ENCODE assay signal across 14 cellular contexts in the genomic region with DNA sequence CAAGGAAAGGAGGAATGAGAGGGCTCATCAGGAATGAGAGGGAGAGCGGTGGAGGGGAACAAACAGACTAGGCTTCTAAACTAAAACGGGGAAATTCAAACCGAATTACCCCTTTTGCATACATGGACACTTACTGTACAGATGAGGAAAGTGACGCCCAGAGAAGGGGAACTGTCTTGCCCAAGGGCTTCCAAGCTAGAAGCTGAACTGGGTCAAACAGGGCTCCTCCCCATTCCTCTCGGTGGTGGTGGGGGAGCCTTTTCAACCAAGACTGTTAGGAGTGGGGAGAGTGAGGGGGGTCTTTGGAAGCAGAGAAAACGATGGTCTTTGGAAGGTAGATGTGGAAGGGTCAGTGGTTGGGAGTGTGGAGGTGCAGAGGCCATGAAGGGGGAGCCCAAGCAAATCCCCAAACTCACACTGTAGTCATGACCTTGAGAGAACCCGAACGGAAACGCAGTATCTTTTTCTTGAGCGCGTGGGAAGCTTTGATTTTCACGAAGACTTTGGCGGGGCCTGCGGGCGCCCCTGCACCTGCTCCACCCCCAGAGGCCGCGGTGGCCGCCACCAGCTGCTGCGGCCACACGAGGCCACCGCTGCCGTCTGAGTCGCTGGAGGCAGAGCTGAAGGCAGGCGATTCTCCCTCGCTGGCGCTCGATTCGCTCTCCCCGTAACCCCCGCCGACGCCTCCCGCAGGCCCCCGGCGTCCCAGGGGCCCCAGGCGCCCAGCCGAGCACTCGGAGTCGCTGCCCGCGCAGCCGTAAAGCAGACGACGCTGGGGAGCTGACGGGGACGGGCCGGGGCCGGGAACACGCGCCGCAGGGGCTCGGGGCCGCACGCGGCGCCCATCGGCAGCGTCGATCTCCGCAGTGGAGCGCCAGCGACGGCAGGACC. TPM values are rescaled to one million over a fixed set of nuclear protein-coding genes. Genes with fewer than 3 reads are reported as not detected.
DNase-seq lines count a peak whose midpoint lies in the region; ATAC-seq, FAIRE-seq and TF ChIP-seq lines count a peak whose summit lies in the region.
"Had no signal": no experiment of that assay in that cellular context is flagged by ENCODE, and none has a peak within 500 bp of the region (broad histone marks: within the 10 kb centered on the region; RNA-seq: fewer than 3 reads in every experiment).

No MANE protein-coding gene starts in this region.

- WGBS in endodermal cell (ENCODE audit: insufficient coverage in 1 of 2, insufficient read length in 1 of 2), 2 experiments: 29 to 34% methylated on average over 32 to 63 of the region's 63 CpGs
- no CpG with 5 or more reads among the region's 63 CpGs for WGBS in mesendoderm (ENCODE audit: extremely low coverage, insufficient coverage, low lambda C conversion rate)

- H3K9ac ChIP-seq in NT2/D1 (ENCODE audit: insufficient read length, low read depth): peak overlapping the region; percentile 21
- H3K9ac ChIP-seq in endodermal cell (ENCODE audit: extremely low read depth, low read length, poor library complexity, severe bottlenecking): no peak overlapping the region
- H3K9ac ChIP-seq in mesendoderm (ENCODE audit: low read length): no peak overlapping the region

- H3K79me2 ChIP-seq in mesendoderm (ENCODE audit: control insufficient read depth, insufficient read depth, low read length): no peaks in the 10 kb centered on the region

- no peak overlapping the region for H3K4me2 ChIP-seq in mesendoderm (ENCODE audit: low read length)
- H3K4me2 ChIP-seq: PC-9 had no signal

- no peak overlapping the region for H2AK5ac ChIP-seq in mesendoderm (ENCODE audit: low read length)

- H4K8ac ChIP-seq in mesendoderm (ENCODE audit: low read depth, low read length): no peak overlapping the region

- H3K4me1 ChIP-seq in NT2/D1 (ENCODE audit: insufficient read depth, insufficient read length) (peaks cover 4% of the 10 kb centered on the region), endodermal cell (ENCODE audit: control insufficient read depth, insufficient read depth, low read length) (no peaks in the 10 kb centered on the region), mesendoderm (ENCODE audit: control insufficient read depth, low read depth, low read length) (no peaks in the 10 kb centered on the region)

- H3K9me3 Mint-ChIP-seq in endodermal cell (peaks cover 33% of the 10 kb centered on the region), progenitor cell of endocrine pancreas (ENCODE audit: low read depth) (peaks cover 6% of the 10 kb centered on the region)

- H3K36me3 Mint-ChIP-seq in endodermal cell (ENCODE audit: low read depth): peaks cover 5% of the 10 kb centered on the region
- H3K36me3 Mint-ChIP-seq in progenitor cell of endocrine pancreas (ENCODE audit: insufficient read depth): peaks cover 10% of the 10 kb centered on the region

- H3K4ac ChIP-seq in mesendoderm (ENCODE audit: low read depth, low read length): no peak overlapping the region

- H3K56ac ChIP-seq in mesendoderm (ENCODE audit: low read length): no peak overlapping the region

- H3K4me3 Mint-ChIP-seq in endodermal cell (peak overlapping the region; percentile 19), progenitor cell of endocrine pancreas (ENCODE audit: low read depth) (no peak overlapping the region)

- DNase-seq in GM12891 (ENCODE audit: insufficient read length, low spot score): peak; percentile 56
- no peak for DNase-seq in NT2/D1 (ENCODE audit: low read depth, low spot score)
- no peak for DNase-seq in endodermal cell
- DNase-seq in progenitor cell of endocrine pancreas (ENCODE audit: low spot score, unreplicated experiment): no peak
- no peak for DNase-seq in mesendoderm
- DNase-seq in SHP77 (lab: John Stamatoyannopoulos, UW): no peak
- DNase-seq: activated effector memory CD4-positive, alpha-beta T cell treated with Interleukin-2 at 50 U/mL for 16 hours; NCI-H1694 treated with DMSO at 0.1 percent for 48 hours; PC-9 had no signal

- peaks cover 85% of the 10 kb centered on the region for H3K27me3 Mint-ChIP-seq in endodermal cell (ENCODE audit: insufficient read depth)
- peaks cover 59% of the 10 kb centered on the region for H3K27me3 Mint-ChIP-seq in progenitor cell of endocrine pancreas

- no peaks in the 10 kb centered on the region for H3K79me1 ChIP-seq in mesendoderm (ENCODE audit: low read length)

- no peaks in the 10 kb centered on the region for H3K27me3 ChIP-seq in NT2/D1 (ENCODE audit: insufficient read depth, insufficient read length)
- peaks cover 63% of the 10 kb centered on the region for H3K27me3 ChIP-seq in endodermal cell (ENCODE audit: control insufficient read depth, insufficient read depth, low read length, poor library complexity, severe bottlenecking)
- H3K27me3 ChIP-seq in mesendoderm (ENCODE audit: insufficient read depth, low read length, poor library complexity): peaks cover 36% of the 10 kb centered on the region

- TF ChIP-seq POLR2A in GM12891 (IDR thresholded peaks at IDR 0.05; ENCODE audit: low read depth, low read length): no peak

- H3K4me3 ChIP-seq in NT2/D1 (ENCODE audit: insufficient read length, low read depth) (no peak overlapping the region), endodermal cell (ENCODE audit: low read length) (no peak overlapping the region), mesendoderm (ENCODE audit: low read length) (no peak overlapping the region)
- H3K4me3 ChIP-seq: PC-9 had no signal

- H3K27ac ChIP-seq in endodermal cell (ENCODE audit: low read depth, low read length) (no peak overlapping the region), mesendoderm (ENCODE audit: low read depth, low read length) (no peak overlapping the region)
- H3K27ac ChIP-seq: PC-9 had no signal

- H2BK5ac ChIP-seq in mesendoderm (ENCODE audit: low read length): no peak overlapping the region

- TF ChIP-seq CTCF in endodermal cell (conservative IDR thresholded peaks at IDR 0.05) (no peak), progenitor cell of endocrine pancreas (IDR thresholded peaks at IDR 0.05; ENCODE audit: unreplicated experiment) (no peak)

- ATAC-seq in HG02678 (IDR thresholded peaks at IDR 0.05; ENCODE audit: unreplicated experiment): no peak
- ATAC-seq in HG02840 (IDR thresholded peaks at IDR 0.05; ENCODE audit: low FRiP score, unreplicated experiment): no peak

- H3K27ac Mint-ChIP-seq in endodermal cell (no peak overlapping the region), progenitor cell of endocrine pancreas (peak overlapping the region; percentile 67)

- no peak overlapping the region for H3K23ac ChIP-seq in mesendoderm (ENCODE audit: low read length)

- H2BK15ac ChIP-seq in mesendoderm (replicated peaks; ENCODE audit: low read depth): no peak overlapping the region

- peak; percentile 16 for FAIRE-seq in GM12891 (lab: Jason Lieb, UNC)
- FAIRE-seq: frontal cortex had no signal

- H3K4me1 Mint-ChIP-seq in endodermal cell: no peaks in the 10 kb centered on the region
- no peaks in the 10 kb centered on the region for H3K4me1 Mint-ChIP-seq in progenitor cell of endocrine pancreas (ENCODE audit: low read depth)

- H3K9me3 ChIP-seq in NT2/D1 (ENCODE audit: insufficient read depth, low read length): 0 out of 2 replicates have a peak, but pooled peaks cover 4% of the 10 kb centered on the region
- peaks cover 10% of the 10 kb centered on the region for H3K9me3 ChIP-seq in endodermal cell (ENCODE audit: control insufficient read depth, low read length)

- H4K5ac ChIP-seq in mesendoderm (ENCODE audit: low read length): no peak overlapping the region

- H3K18ac ChIP-seq in mesendoderm (ENCODE audit: low read length): no peak overlapping the region

- H3K36me3 ChIP-seq in NT2/D1 (ENCODE audit: insufficient read depth, insufficient read length, low read length) (no peaks in the 10 kb centered on the region), endodermal cell (ENCODE audit: control insufficient read depth, insufficient read depth, low read length) (no peaks in the 10 kb centered on the region), mesendoderm (ENCODE audit: control insufficient read depth, insufficient read depth, low read length) (no peaks in the 10 kb centered on the region)

- no peak overlapping the region for H2BK120ac ChIP-seq in mesendoderm (ENCODE audit: low read depth, low read length)

TF ChIP-seq in GM12891, 5 proteins besides CTCF, POLR2A, EP300 and RAD21:
- TF ChIP-seq POLR2AphosphoS5 (IDR thresholded peaks at IDR 0.05; ENCODE audit: low read depth, low read length) (no peak), POU2F2 (IDR thresholded peaks at IDR 0.05; ENCODE audit: low read depth, low read length) (0 out of 2 replicates have a peak, but pooled peaks have one; percentile 40), PAX5 (IDR thresholded peaks at IDR 0.05; ENCODE audit: insufficient read depth, low read length, severe bottlenecking) (no peak), TAF1 (IDR thresholded peaks at IDR 0.05; ENCODE audit: low read depth, low read length) (no peak), SPI1 (IDR thresholded peaks at IDR 0.05; ENCODE audit: low read depth, low read length) (peak; percentile 25; the same call in 1 of the 2 replicates)

RNA-seq across cellular contexts. Expression of gene GNG8, which starts 12.3 kb away (rescaled TPM):
- 3.2 TPM for polyA plus RNA-seq in GM12891 (2012; ENCODE audit: low read depth, missing spikeins)
- not detected for total RNA-seq in endodermal cell
- 3.8 TPM for polyA plus RNA-seq in endodermal cell (2013, experiment 1 of 2)
- polyA plus RNA-seq in endodermal cell (2013, experiment 2 of 2): 3.6 TPM
- not detected in 2 replicates for total RNA-seq in progenitor cell of endocrine pancreas
- not detected for polyA plus RNA-seq in mesendoderm (2013, experiment 1 of 2)
- 1.2 TPM for polyA plus RNA-seq in mesendoderm (2013, experiment 2 of 2)
- total RNA-seq: frontal cortex, HT-29, lower leg skin, PC-9 had no signal

RNA-seq across cellular contexts. Expression of gene DACT3, which starts 12.7 kb away (rescaled TPM):
- polyA plus RNA-seq in GM12891 (2012; ENCODE audit: low read depth, missing spikeins): 1.7 TPM
- total RNA-seq in endodermal cell (under 1 TPM; 0.15 to 0.70 TPM), progenitor cell of endocrine pancreas (2.6 and 3.1 TPM in 2 replicates)
- polyA plus RNA-seq in endodermal cell (2013, experiment 1 of 2): 11.3 TPM
- 10.6 TPM for polyA plus RNA-seq in endodermal cell (2013, experiment 2 of 2)
- 0.41 TPM for polyA plus RNA-seq in mesendoderm (2013, experiment 1 of 2)
- polyA plus RNA-seq in mesendoderm (2013, experiment 2 of 2): 0.42 TPM

RNA-seq across cellular contexts. Expression of gene PTGIR, which starts 23.4 kb away (rescaled TPM):
- 12.3 TPM for polyA plus RNA-seq in GM12891 (2012; ENCODE audit: low read depth, missing spikeins)
- total RNA-seq in endodermal cell: not detected
- not detected for polyA plus RNA-seq in endodermal cell (2013, experiment 1 of 2)
- not detected for polyA plus RNA-seq in endodermal cell (2013, experiment 2 of 2)
- total RNA-seq in progenitor cell of endocrine pancreas: not detected in 2 replicates
- polyA plus RNA-seq in mesendoderm (2013, experiment 1 of 2): not detected
- polyA plus RNA-seq in mesendoderm (2013, experiment 2 of 2): not detected
- total RNA-seq: frontal cortex, HT-29 had no signal

RNA-seq across cellular contexts. Expression of gene CALM3, which starts 47.2 kb away (rescaled TPM):
- 361 TPM for polyA plus RNA-seq in GM12891 (2012; ENCODE audit: low read depth, missing spikeins)
- total RNA-seq in endodermal cell (100 to 1,000 TPM; 564 to 573 TPM), progenitor cell of endocrine pancreas (387 and 399 TPM in 2 replicates)
- 356 TPM for polyA plus RNA-seq in endodermal cell (2013, experiment 1 of 2)
- polyA plus RNA-seq in endodermal cell (2013, experiment 2 of 2): 335 TPM
- polyA plus RNA-seq in mesendoderm (2013, experiment 1 of 2): 240 TPM
- 237 TPM for polyA plus RNA-seq in mesendoderm (2013, experiment 2 of 2)
